In genomic region chr3:5376761-5377160, GRCh38 we compare ENCODE assay signal across 1 cellular context.
TF ChIP-seq lines count a peak whose summit lies in the region.

No MANE protein-coding gene starts in this region.

TF ChIP-seq in HepG2, 621 proteins besides CTCF, POLR2A, EP300 and RAD21 (continued from another document and continues in another):
- TF ChIP-seq, protein P1, sequence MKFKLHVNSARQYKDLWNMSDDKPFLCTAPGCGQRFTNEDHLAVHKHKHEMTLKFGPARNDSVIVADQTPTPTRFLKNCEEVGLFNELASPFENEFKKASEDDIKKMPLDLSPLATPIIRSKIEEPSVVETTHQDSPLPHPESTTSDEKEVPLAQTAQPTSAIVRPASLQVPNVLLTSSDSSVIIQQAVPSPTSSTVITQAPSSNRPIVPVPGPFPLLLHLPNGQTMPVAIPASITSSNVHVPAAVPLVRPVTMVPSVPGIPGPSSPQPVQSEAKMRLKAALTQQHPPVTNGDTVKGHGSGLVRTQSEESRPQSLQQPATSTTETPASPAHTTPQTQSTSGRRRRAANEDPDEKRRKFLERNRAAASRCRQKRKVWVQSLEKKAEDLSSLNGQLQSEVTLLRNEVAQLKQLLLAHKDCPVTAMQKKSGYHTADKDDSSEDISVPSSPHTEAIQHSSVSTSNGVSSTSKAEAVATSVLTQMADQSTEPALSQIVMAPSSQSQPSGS (CRISPR knock-in tag; IDR thresholded peaks at IDR 0.05): no peak; the same call in 1 of the 2 replicates
- TF ChIP-seq EZH2 (conservative IDR thresholded peaks at IDR 0.05; ENCODE audit: low read depth, low read length): no peak
- no peak for TF ChIP-seq ZNF746 (CRISPR knock-in tag; IDR thresholded peaks at IDR 0.05)
- no peak for TF ChIP-seq GPN1 (CRISPR knock-in tag; IDR thresholded peaks at IDR 0.05; ENCODE audit: borderline replicate concordance)
- TF ChIP-seq ZNF142 (CRISPR knock-in tag; IDR thresholded peaks at IDR 0.05): no peak
- TF ChIP-seq KLF6 (CRISPR knock-in tag; IDR thresholded peaks at IDR 0.05): no peak
- TF ChIP-seq FOXP4 (CRISPR knock-in tag; IDR thresholded peaks at IDR 0.05): peak; percentile 78; the same call in 1 of the 2 replicates
- no peak for TF ChIP-seq ZNF788 (CRISPR knock-in tag; IDR thresholded peaks at IDR 0.05; ENCODE audit: borderline replicate concordance)
- TF ChIP-seq POGK (CRISPR knock-in tag; conservative IDR thresholded peaks at IDR 0.05): 0 out of 2 replicates have a peak, but pooled peaks have one; percentile 26
- TF ChIP-seq, protein P2, sequence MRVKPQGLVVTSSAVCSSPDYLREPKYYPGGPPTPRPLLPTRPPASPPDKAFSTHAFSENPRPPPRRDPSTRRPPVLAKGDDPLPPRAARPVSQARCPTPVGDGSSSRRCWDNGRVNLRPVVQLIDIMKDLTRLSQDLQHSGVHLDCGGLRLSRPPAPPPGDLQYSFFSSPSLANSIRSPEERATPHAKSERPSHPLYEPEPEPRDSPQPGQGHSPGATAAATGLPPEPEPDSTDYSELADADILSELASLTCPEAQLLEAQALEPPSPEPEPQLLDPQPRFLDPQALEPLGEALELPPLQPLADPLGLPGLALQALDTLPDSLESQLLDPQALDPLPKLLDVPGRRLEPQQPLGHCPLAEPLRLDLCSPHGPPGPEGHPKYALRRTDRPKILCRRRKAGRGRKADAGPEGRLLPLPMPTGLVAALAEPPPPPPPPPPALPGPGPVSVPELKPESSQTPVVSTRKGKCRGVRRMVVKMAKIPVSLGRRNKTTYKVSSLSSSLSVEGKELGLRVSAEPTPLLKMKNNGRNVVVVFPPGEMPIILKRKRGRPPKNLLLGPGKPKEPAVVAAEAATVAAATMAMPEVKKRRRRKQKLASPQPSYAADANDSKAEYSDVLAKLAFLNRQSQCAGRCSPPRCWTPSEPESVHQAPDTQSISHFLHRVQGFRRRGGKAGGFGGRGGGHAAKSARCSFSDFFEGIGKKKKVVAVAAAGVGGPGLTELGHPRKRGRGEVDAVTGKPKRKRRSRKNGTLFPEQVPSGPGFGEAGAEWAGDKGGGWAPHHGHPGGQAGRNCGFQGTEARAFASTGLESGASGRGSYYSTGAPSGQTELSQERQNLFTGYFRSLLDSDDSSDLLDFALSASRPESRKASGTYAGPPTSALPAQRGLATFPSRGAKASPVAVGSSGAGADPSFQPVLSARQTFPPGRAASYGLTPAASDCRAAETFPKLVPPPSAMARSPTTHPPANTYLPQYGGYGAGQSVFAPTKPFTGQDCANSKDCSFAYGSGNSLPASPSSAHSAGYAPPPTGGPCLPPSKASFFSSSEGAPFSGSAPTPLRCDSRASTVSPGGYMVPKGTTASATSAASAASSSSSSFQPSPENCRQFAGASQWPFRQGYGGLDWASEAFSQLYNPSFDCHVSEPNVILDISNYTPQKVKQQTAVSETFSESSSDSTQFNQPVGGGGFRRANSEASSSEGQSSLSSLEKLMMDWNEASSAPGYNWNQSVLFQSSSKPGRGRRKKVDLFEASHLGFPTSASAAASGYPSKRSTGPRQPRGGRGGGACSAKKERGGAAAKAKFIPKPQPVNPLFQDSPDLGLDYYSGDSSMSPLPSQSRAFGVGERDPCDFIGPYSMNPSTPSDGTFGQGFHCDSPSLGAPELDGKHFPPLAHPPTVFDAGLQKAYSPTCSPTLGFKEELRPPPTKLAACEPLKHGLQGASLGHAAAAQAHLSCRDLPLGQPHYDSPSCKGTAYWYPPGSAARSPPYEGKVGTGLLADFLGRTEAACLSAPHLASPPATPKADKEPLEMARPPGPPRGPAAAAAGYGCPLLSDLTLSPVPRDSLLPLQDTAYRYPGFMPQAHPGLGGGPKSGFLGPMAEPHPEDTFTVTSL (CRISPR knock-in tag; IDR thresholded peaks at IDR 0.05; ENCODE audit: borderline replicate concordance): no peak
- no peak for TF ChIP-seq FIP1L1 (IDR thresholded peaks at IDR 0.05; ENCODE audit: borderline replicate concordance, insufficient read depth, low read depth, low read length)
- TF ChIP-seq ZNF577 (CRISPR knock-in tag; IDR thresholded peaks at IDR 0.05; ENCODE audit: borderline replicate concordance, low read depth): no peak
- TF ChIP-seq HOXA9 (CRISPR knock-in tag; IDR thresholded peaks at IDR 0.05; ENCODE audit: borderline replicate concordance): no peak
- TF ChIP-seq ZSCAN25 (CRISPR knock-in tag; IDR thresholded peaks at IDR 0.05): no peak
- TF ChIP-seq ZNF766 (CRISPR knock-in tag; IDR thresholded peaks at IDR 0.05; ENCODE audit: borderline replicate concordance): no peak
- no peak for TF ChIP-seq ZNF878 (CRISPR knock-in tag; IDR thresholded peaks at IDR 0.05)
- no peak for TF ChIP-seq MTF2 (CRISPR knock-in tag; IDR thresholded peaks at IDR 0.05; ENCODE audit: borderline replicate concordance)
- TF ChIP-seq TBX2 (CRISPR knock-in tag; IDR thresholded peaks at IDR 0.05; ENCODE audit: borderline replicate concordance): peak; percentile 55; the same call in 1 of the 2 replicates
- 0 out of 2 replicates have a peak, but pooled peaks have one; percentile 13 for TF ChIP-seq RXRB (CRISPR knock-in tag; IDR thresholded peaks at IDR 0.05; ENCODE audit: borderline replicate concordance)
- peak; percentile 67; the same call in 1 of the 2 replicates for TF ChIP-seq ZNF614 (CRISPR knock-in tag; IDR thresholded peaks at IDR 0.05; ENCODE audit: borderline replicate concordance)
- no peak for TF ChIP-seq GATAD1 (CRISPR knock-in tag; IDR thresholded peaks at IDR 0.05)
- no peak for TF ChIP-seq MED13 (CRISPR knock-in tag; IDR thresholded peaks at IDR 0.05)
- TF ChIP-seq SAP130 (CRISPR knock-in tag; IDR thresholded peaks at IDR 0.05; ENCODE audit: low read depth): 0 out of 2 replicates have a peak, but pooled peaks have one; percentile 22
- TF ChIP-seq MTA1 (CRISPR knock-in tag; IDR thresholded peaks at IDR 0.05; ENCODE audit: borderline replicate concordance): no peak
- no peak for TF ChIP-seq KLF13 (CRISPR knock-in tag; IDR thresholded peaks at IDR 0.05)
- TF ChIP-seq KLF12 (CRISPR knock-in tag; IDR thresholded peaks at IDR 0.05; ENCODE audit: borderline replicate concordance): no peak
- TF ChIP-seq ZNF569 (CRISPR knock-in tag; IDR thresholded peaks at IDR 0.05; ENCODE audit: borderline replicate concordance): no peak
- TF ChIP-seq ZSCAN29 (CRISPR knock-in tag; conservative IDR thresholded peaks at IDR 0.05): no peak
- TF ChIP-seq, protein P3, sequence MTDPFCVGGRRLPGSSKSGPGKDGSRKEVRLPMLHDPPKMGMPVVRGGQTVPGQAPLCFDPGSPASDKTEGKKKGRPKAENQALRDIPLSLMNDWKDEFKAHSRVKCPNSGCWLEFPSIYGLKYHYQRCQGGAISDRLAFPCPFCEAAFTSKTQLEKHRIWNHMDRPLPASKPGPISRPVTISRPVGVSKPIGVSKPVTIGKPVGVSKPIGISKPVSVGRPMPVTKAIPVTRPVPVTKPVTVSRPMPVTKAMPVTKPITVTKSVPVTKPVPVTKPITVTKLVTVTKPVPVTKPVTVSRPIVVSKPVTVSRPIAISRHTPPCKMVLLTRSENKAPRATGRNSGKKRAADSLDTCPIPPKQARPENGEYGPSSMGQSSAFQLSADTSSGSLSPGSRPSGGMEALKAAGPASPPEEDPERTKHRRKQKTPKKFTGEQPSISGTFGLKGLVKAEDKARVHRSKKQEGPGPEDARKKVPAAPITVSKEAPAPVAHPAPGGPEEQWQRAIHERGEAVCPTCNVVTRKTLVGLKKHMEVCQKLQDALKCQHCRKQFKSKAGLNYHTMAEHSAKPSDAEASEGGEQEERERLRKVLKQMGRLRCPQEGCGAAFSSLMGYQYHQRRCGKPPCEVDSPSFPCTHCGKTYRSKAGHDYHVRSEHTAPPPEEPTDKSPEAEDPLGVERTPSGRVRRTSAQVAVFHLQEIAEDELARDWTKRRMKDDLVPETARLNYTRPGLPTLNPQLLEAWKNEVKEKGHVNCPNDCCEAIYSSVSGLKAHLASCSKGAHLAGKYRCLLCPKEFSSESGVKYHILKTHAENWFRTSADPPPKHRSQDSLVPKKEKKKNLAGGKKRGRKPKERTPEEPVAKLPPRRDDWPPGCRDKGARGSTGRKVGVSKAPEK (CRISPR knock-in tag; IDR thresholded peaks at IDR 0.05; ENCODE audit: borderline replicate concordance): no peak
